16 cellular contexts compared by ENCODE assay signal in genomic region chr5:179146277-179146676, GRCh38.
A peak's percentile ranks its signal among the peaks of the same experiment; 100 is the strongest.
DNase-seq lines count a peak whose midpoint lies in the region; ATAC-seq and TF ChIP-seq lines count a peak whose summit lies in the region.
"Had no signal": no experiment of that assay in that cellular context is flagged by ENCODE, and none has a peak within 500 bp of the region (broad histone marks: within the 10 kb centered on the region; RNA-seq: fewer than 3 reads in every experiment).

No MANE protein-coding gene starts in this region.

- no peaks in the 10 kb centered on the region for H3K27me3 ChIP-seq in foreskin keratinocyte
- H3K27me3 ChIP-seq: BLaER1 treated with 17β-estradiol and CSF1 and Interleukin-3, amounts not matched to agents 10 nM and 100 nM; breast epithelium; neural progenitor cell had no signal

- no peak overlapping the region for H3K4me3 Mint-ChIP-seq in T-helper 2 cell treated with Interferon-gamma antibody and Interleukin-4, amounts not matched to agents 5 μg/mL and 100 μg/mL, for 36 hours
- peak overlapping the region; percentile 47 for H3K4me3 Mint-ChIP-seq in activated T-cell treated with anti-CD3 and anti-CD28 coated beads, Interleukin-2, amount 50 U/mL, for 24 hours
- H3K4me3 Mint-ChIP-seq: memory B cell; neural progenitor cell; stimulated activated naive B cell treated with anti-CD40 and anti-IgM and Interleukin-4, amounts not matched to agents 10 μg/mL and 1 μg/mL and 100 μg/mL, for 72 hours had no signal

- peak; percentile 26 for DNase-seq in T-helper 2 cell treated with Interferon-gamma antibody and Interleukin-4, amounts not matched to agents 5 μg/mL and 100 μg/mL, for 36 hours (ENCODE audit: low spot score)
- peak; percentile 67 for DNase-seq in activated T-cell treated with anti-CD3 and anti-CD28 coated beads, Interleukin-2, amount 50 U/mL, for 24 hours
- DNase-seq in posterior vena cava (ENCODE audit: low spot score), result peak; percentile 32
- peak; percentile 20 to 30 for DNase-seq in stimulated activated CD8-positive, alpha-beta memory T cell treated with anti-CD3 and anti-CD28 coated beads, Interleukin-2, amount 100 ng/mL, for 48 hours (ENCODE audit: low read depth in 2 of 2)
- DNase-seq in left cardiac atrium, result no peak
- DNase-seq in NCI-H774 (lab: John Stamatoyannopoulos, UW), result no peak
- DNase-seq in foreskin keratinocyte, result no peak
- DNase-seq: effector CD8-positive, alpha-beta T cell; stimulated activated naive B cell treated with anti-CD40 and anti-IgM and Interleukin-4, amounts not matched to agents 10 μg/mL and 1 μg/mL and 100 μg/mL, for 72 hours; T-helper 9 cell had no signal

- H3K9me3 Mint-ChIP-seq in T-helper 2 cell treated with Interferon-gamma antibody and Interleukin-4, amounts not matched to agents 5 μg/mL and 100 μg/mL, for 36 hours, result peaks cover 12% of the 10 kb centered on the region
- H3K9me3 Mint-ChIP-seq in activated T-cell treated with anti-CD3 and anti-CD28 coated beads, Interleukin-2, amount 50 U/mL, for 24 hours, result peaks cover 13% of the 10 kb centered on the region
- H3K9me3 Mint-ChIP-seq: memory B cell; stimulated activated naive B cell treated with anti-CD40 and anti-IgM and Interleukin-4, amounts not matched to agents 10 μg/mL and 1 μg/mL and 100 μg/mL, for 72 hours had no signal

- no peaks in the 10 kb centered on the region for H3K36me3 Mint-ChIP-seq in T-helper 2 cell treated with Interferon-gamma antibody and Interleukin-4, amounts not matched to agents 5 μg/mL and 100 μg/mL, for 36 hours (ENCODE audit: low read depth)
- H3K36me3 Mint-ChIP-seq in activated T-cell treated with anti-CD3 and anti-CD28 coated beads, Interleukin-2, amount 50 U/mL, for 24 hours (ENCODE audit: low read depth), result no peaks in the 10 kb centered on the region
- H3K36me3 Mint-ChIP-seq: memory B cell; neural progenitor cell; stimulated activated naive B cell treated with anti-CD40 and anti-IgM and Interleukin-4, amounts not matched to agents 10 μg/mL and 1 μg/mL and 100 μg/mL, for 72 hours had no signal

- H3K4me1 ChIP-seq in foreskin keratinocyte, result no peaks in the 10 kb centered on the region
- H3K4me1 ChIP-seq: breast epithelium, neural progenitor cell had no signal

- H3K4me1 Mint-ChIP-seq in T-helper 2 cell treated with Interferon-gamma antibody and Interleukin-4, amounts not matched to agents 5 μg/mL and 100 μg/mL, for 36 hours (ENCODE audit: low read depth), result peaks cover 14% of the 10 kb centered on the region
- peaks cover 50% of the 10 kb centered on the region for H3K4me1 Mint-ChIP-seq in activated T-cell treated with anti-CD3 and anti-CD28 coated beads, Interleukin-2, amount 50 U/mL, for 24 hours (ENCODE audit: low read depth)

- ATAC-seq in left cardiac atrium (no peak), HG03095 (IDR thresholded peaks at IDR 0.05; ENCODE audit: unreplicated experiment) (no peak), foreskin keratinocyte (no peak)
- ATAC-seq: right cardiac atrium; stimulated activated naive B cell treated with anti-CD40 and anti-IgM and Interleukin-4, amounts not matched to agents 10 μg/mL and 1 μg/mL and 100 μg/mL, for 72 hours had no signal

- intact Hi-C loops in posterior vena cava (cut with DNase I), result no loop called here
- intact Hi-C loops in left cardiac atrium (cut with DNase I), result no loop called here

- H3K27me3 Mint-ChIP-seq in T-helper 2 cell treated with Interferon-gamma antibody and Interleukin-4, amounts not matched to agents 5 μg/mL and 100 μg/mL, for 36 hours (ENCODE audit: low read depth), result no peaks in the 10 kb centered on the region
- no peaks in the 10 kb centered on the region for H3K27me3 Mint-ChIP-seq in activated T-cell treated with anti-CD3 and anti-CD28 coated beads, Interleukin-2, amount 50 U/mL, for 24 hours
- H3K27me3 Mint-ChIP-seq: memory B cell; stimulated activated naive B cell treated with anti-CD40 and anti-IgM and Interleukin-4, amounts not matched to agents 10 μg/mL and 1 μg/mL and 100 μg/mL, for 72 hours had no signal

- no peak overlapping the region for H3K27ac ChIP-seq in foreskin keratinocyte
- H3K27ac ChIP-seq: BLaER1 treated with 17β-estradiol and CSF1 and Interleukin-3, amounts not matched to agents 10 nM and 100 nM; breast epithelium; neural progenitor cell had no signal

- no peak overlapping the region for H3K27ac Mint-ChIP-seq in T-helper 2 cell treated with Interferon-gamma antibody and Interleukin-4, amounts not matched to agents 5 μg/mL and 100 μg/mL, for 36 hours
- H3K27ac Mint-ChIP-seq in activated T-cell treated with anti-CD3 and anti-CD28 coated beads, Interleukin-2, amount 50 U/mL, for 24 hours, result peak overlapping the region; percentile 85
- H3K27ac Mint-ChIP-seq: memory B cell; neural progenitor cell; stimulated activated naive B cell treated with anti-CD40 and anti-IgM and Interleukin-4, amounts not matched to agents 10 μg/mL and 1 μg/mL and 100 μg/mL, for 72 hours had no signal

- no peak for TF ChIP-seq CTCF in foreskin keratinocyte (conservative IDR thresholded peaks at IDR 0.05)

Comparison
In these comparisons a context has a peak if more than half of its experiments do, and no peak if none do; other contexts are left out.
1. DNase-seq: peak in T-helper 2 cell treated with Interferon-gamma antibody and Interleukin-4, amounts not matched to agents 5 μg/mL and 100 μg/mL, for 36 hours (single experiment), activated T-cell treated with anti-CD3 and anti-CD28 coated beads, Interleukin-2, amount 50 U/mL, for 24 hours (single experiment), posterior vena cava (single experiment) and stimulated activated CD8-positive, alpha-beta memory T cell treated with anti-CD3 and anti-CD28 coated beads, Interleukin-2, amount 100 ng/mL, for 48 hours (2 of 2); none in left cardiac atrium (single experiment), NCI-H774 (single experiment) and foreskin keratinocyte (0 of 2).